ENCODE assay signal across 18 cellular contexts in genomic region chr17:17425005-17425404, GRCh38. TPM values are rescaled to one million over a fixed set of nuclear protein-coding genes. Genes with fewer than 3 reads are reported as not detected.
DNase-seq lines count a peak whose midpoint lies in the region; ATAC-seq, FAIRE-seq and TF ChIP-seq lines count a peak whose summit lies in the region.
"Had no signal": no experiment of that assay in that cellular context is flagged by ENCODE, and none has a peak within 500 bp of the region (broad histone marks: within the 10 kb centered on the region; RNA-seq: fewer than 3 reads in every experiment).

No MANE protein-coding gene starts in this region.

- WGBS in small intestine, 3 donors, result 96 to 98% (median 97%) methylated on average over 7 of the region's 7 CpGs

- H3K27ac ChIP-seq in left ventricle myocardium inferior (replicated peaks) (peak overlapping the region; percentile 70), lower lobe of right lung (no peak overlapping the region), upper lobe of right lung (no peak overlapping the region), small intestine (ENCODE audit: low read depth in 1 of 2, low read length in 1 of 2) (no peak overlapping the region)
- H3K27ac ChIP-seq: HL-60 had no signal

- H3K36me3 ChIP-seq in left ventricle myocardium inferior (no peaks in the 10 kb centered on the region), lower lobe of right lung (no peaks in the 10 kb centered on the region), upper lobe of right lung (no peaks in the 10 kb centered on the region), small intestine (ENCODE audit: control insufficient read depth in 2 of 2, insufficient read depth in 2 of 2, low read length in 2 of 2) (no peaks in the 10 kb centered on the region)

- H3K4me3 ChIP-seq in left ventricle myocardium inferior (no peak overlapping the region), lower lobe of right lung (no peak overlapping the region), upper lobe of right lung (no peak overlapping the region), small intestine (ENCODE audit: low read depth in 1 of 2, low read length in 2 of 2) (no peak overlapping the region)
- H3K4me3 ChIP-seq: K562 had no signal

- H3K9me3 ChIP-seq in left ventricle myocardium inferior (replicated peaks) (peaks cover 6% of the 10 kb centered on the region), lower lobe of right lung (no peaks in the 10 kb centered on the region), upper lobe of right lung (no peaks in the 10 kb centered on the region), small intestine (ENCODE audit: control insufficient read depth, low read depth) (no peaks in the 10 kb centered on the region)

- no peak overlapping the region for H3K4me3 Mint-ChIP-seq in WTC11
- H3K4me3 Mint-ChIP-seq: B cell; CD14-positive monocyte; CD8-positive, alpha-beta T cell had no signal

- peaks cover 29% of the 10 kb centered on the region for H3K27me3 Mint-ChIP-seq in WTC11 (ENCODE audit: low read depth)

- POLR2A ChIA-PET in WTC11 (lab: Charles Lee), result interaction anchor here (0.5 kb wide), 1 partner anchor 149 kb away, joined by 3 read pairs; no protein-coding TSS in a partner anchor

- CTCF ChIA-PET in WTC11 (lab: Charles Lee), result interaction anchor here (0.9 to 1.3 kb wide), 4 partner anchors 10 to 70 kb away, joined by 3 to 4 read pairs (median 4); no protein-coding TSS in a partner anchor

- no peak for FAIRE-seq in small intestine (lab: Jason Lieb, UNC)
- FAIRE-seq: D721Med, K562 had no signal

- DNase-seq in left ventricle myocardium inferior (no peak), Right ventricle myocardium superior (no peak), WTC11 (ENCODE audit: low spot score) (no peak), lower lobe of right lung (peak; percentile 19), upper lobe of right lung (peak; percentile 40), small intestine (no peak), NCI-H2196 treated with DMSO at 0.1 percent for 48 hours (lab: John Stamatoyannopoulos, UW; ENCODE audit: unreplicated experiment) (no peak)
- DNase-seq in stimulated activated naive CD4-positive, alpha-beta T cell treated with Interleukin-2 at 50 U/mL for 16 hours (lab: John Stamatoyannopoulos, UW), result no peak
- DNase-seq: ACHN; CD8-positive, alpha-beta T cell; COR-L47; DMS153; H7 had no signal

- no peak for ATAC-seq in Right ventricle myocardium superior (ENCODE audit: poor library complexity)
- ATAC-seq in WTC11, result peak; percentile 43
- no peak for ATAC-seq in lower lobe of right lung
- ATAC-seq in upper lobe of right lung, result no peak
- ATAC-seq: CD8-positive, alpha-beta T cell; K562 had no signal

- no peaks in the 10 kb centered on the region for H3K4me1 Mint-ChIP-seq in WTC11
- H3K4me1 Mint-ChIP-seq: B cell, CD14-positive monocyte had no signal

- peaks cover 7% of the 10 kb centered on the region for H3K36me3 Mint-ChIP-seq in WTC11
- H3K36me3 Mint-ChIP-seq: CD8-positive, alpha-beta T cell had no signal

- H3K27ac Mint-ChIP-seq in WTC11, result no peak overlapping the region
- H3K27ac Mint-ChIP-seq: B cell; CD14-positive monocyte; CD8-positive, alpha-beta T cell had no signal

- H3K4me1 ChIP-seq in left ventricle myocardium inferior, result peaks cover 49% of the 10 kb centered on the region
- no peaks in the 10 kb centered on the region for H3K4me1 ChIP-seq in lower lobe of right lung
- no peaks in the 10 kb centered on the region for H3K4me1 ChIP-seq in upper lobe of right lung
- H3K4me1 ChIP-seq in small intestine (ENCODE audit: control insufficient read depth in 2 of 2, insufficient read depth in 1 of 2, low read depth in 1 of 2, low read length in 1 of 2), result no peaks in the 10 kb centered on the region

- H3K27me3 ChIP-seq in left ventricle myocardium inferior (ENCODE audit: low read depth) (no peaks in the 10 kb centered on the region), lower lobe of right lung (ENCODE audit: low read depth) (no peaks in the 10 kb centered on the region), upper lobe of right lung (no peaks in the 10 kb centered on the region), small intestine (ENCODE audit: control insufficient read depth in 2 of 2, insufficient read depth in 2 of 2, low read length in 2 of 2) (no peaks in the 10 kb centered on the region)

- intact Hi-C loops in left ventricle myocardium inferior (cut with micrococcal nuclease) (no loop called here), Right ventricle myocardium superior (cut with DNase I) (no loop called here), lower lobe of right lung (cut with DNase I) (no loop called here), upper lobe of right lung (cut with DNase I) (no loop called here)

- TF ChIP-seq CTCF in left ventricle myocardium inferior (IDR thresholded peaks at IDR 0.05; ENCODE audit: borderline replicate concordance) (no peak), WTC11 (IDR thresholded peaks at IDR 0.05) (no peak), lower lobe of right lung (IDR thresholded peaks at IDR 0.05) (no peak), upper lobe of right lung (IDR thresholded peaks at IDR 0.05) (no peak)

- H3K9me3 Mint-ChIP-seq in WTC11, result peaks cover 57% of the 10 kb centered on the region
- H3K9me3 Mint-ChIP-seq: CD8-positive, alpha-beta T cell had no signal

TF ChIP-seq in WTC11, 78 proteins besides CTCF, POLR2A, EP300 and RAD21:
- no peak for TF ChIP-seq ETV6 (CRISPR knock-in tag; IDR thresholded peaks at IDR 0.05)
- TF ChIP-seq NFATC4 (CRISPR knock-in tag; IDR thresholded peaks at IDR 0.05), result no peak

RNA-seq across cellular contexts. Expression of gene MED9, which starts 51.8 kb away (rescaled TPM):
- total RNA-seq in left ventricle myocardium inferior (34.1 TPM), Right ventricle myocardium superior (37.5 TPM), WTC11 (2021) (15.9 to 21.1 TPM (median 18.1 TPM) in 3 replicates), lower lobe of right lung (14.5 TPM), upper lobe of right lung (13.8 TPM)
- polyA plus RNA-seq in small intestine, result 10 to 100 TPM; 11.6 to 17.4 (median 16.3) TPM

Comparison
In these comparisons a context has a peak if more than half of its experiments do, and no peak if none do; other contexts are left out.
1. DNase-seq: peak in lower lobe of right lung (single experiment) and upper lobe of right lung (single experiment); none in left ventricle myocardium inferior (single experiment), Right ventricle myocardium superior (single experiment), WTC11 (single experiment), small intestine (single experiment), stimulated activated naive CD4-positive, alpha-beta T cell treated with Interleukin-2 at 50 U/mL for 16 hours (single experiment) and NCI-H2196 treated with DMSO at 0.1 percent for 48 hours (single experiment).